In the genomic region with DNA sequence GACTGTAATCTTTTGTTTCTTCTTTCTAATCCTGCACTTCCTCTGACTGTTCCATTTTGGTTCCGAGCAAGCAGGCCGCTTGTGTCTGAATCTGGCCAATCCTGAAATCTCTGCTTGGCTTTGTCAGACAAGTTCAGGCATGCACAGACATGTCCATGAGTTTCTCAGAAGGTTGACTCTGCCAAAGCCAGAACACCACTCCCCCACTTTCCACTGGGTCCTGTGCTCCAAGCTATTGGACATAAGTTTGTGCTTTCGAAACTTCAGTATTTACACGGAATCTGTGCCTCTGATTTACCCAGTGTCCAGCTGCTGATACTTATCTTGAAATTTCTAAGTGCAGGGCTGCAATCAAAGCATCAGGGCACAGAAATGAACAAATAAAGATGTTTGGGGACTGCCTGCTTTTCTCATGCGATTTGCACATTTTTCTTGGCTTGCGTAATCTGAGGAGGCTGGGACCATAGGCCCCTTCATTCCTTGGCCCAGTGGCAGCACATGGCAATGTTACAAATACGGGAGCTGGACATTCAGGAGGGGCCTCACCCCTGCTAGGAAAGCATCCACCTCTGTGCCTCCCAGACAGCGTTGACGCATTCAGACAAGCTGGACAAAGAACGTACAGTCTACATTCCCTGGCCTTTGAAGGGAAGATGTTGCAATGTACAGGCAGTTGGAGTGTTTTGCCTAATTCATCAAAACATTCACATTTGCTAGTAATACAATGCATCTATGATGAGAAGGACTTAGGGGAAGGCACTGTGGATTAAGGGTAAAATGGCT, we compare ENCODE assay signal across 1 cellular context.
TF ChIP-seq lines count a peak whose summit lies in the region.

No MANE protein-coding gene starts in this region.

TF ChIP-seq in HepG2, 621 proteins besides CTCF, POLR2A, EP300 and RAD21 (continued from another document and continues in another):
- TF ChIP-seq ZNF18 (CRISPR knock-in tag; IDR thresholded peaks at IDR 0.05; ENCODE audit: insufficient replicate concordance) (peak; percentile 45), ZNF512B (CRISPR knock-in tag; IDR thresholded peaks at IDR 0.05; ENCODE audit: borderline replicate concordance) (no peak), ZNF674 (CRISPR knock-in tag; IDR thresholded peaks at IDR 0.05; ENCODE audit: low read depth) (no peak), SMC3 (IDR thresholded peaks at IDR 0.05; ENCODE audit: low read length) (peak; percentile 28), SMAD9 (CRISPR knock-in tag; IDR thresholded peaks at IDR 0.05) (0 out of 2 replicates have a peak, but pooled peaks have one; percentile 21), ZNF879 (CRISPR knock-in tag; IDR thresholded peaks at IDR 0.05) (no peak), SOX5 (CRISPR knock-in tag; IDR thresholded peaks at IDR 0.05; ENCODE audit: borderline replicate concordance) (peak; percentile 83; the same call in 1 of the 2 replicates), GABPB1 (CRISPR knock-in tag; IDR thresholded peaks at IDR 0.05) (peak; percentile 35; the same call in 1 of the 2 replicates), ZMAT3 (CRISPR knock-in tag; conservative IDR thresholded peaks at IDR 0.05) (no peak), GTF3A (CRISPR knock-in tag; conservative IDR thresholded peaks at IDR 0.05) (no peak), ZNF263 (CRISPR knock-in tag; IDR thresholded peaks at IDR 0.05) (no peak), ZNF12 (CRISPR knock-in tag; IDR thresholded peaks at IDR 0.05) (peak; percentile 87), ARNTL (CRISPR knock-in tag; IDR thresholded peaks at IDR 0.05) (0 out of 2 replicates have a peak, but pooled peaks have one; percentile 39), ZZZ3 (CRISPR knock-in tag; IDR thresholded peaks at IDR 0.05; ENCODE audit: borderline replicate concordance) (no peak), KIAA2018 (CRISPR knock-in tag; IDR thresholded peaks at IDR 0.05; ENCODE audit: borderline replicate concordance) (no peak), FOXC1 (CRISPR knock-in tag; IDR thresholded peaks at IDR 0.05; ENCODE audit: borderline replicate concordance) (no peak), NFRKB (IDR thresholded peaks at IDR 0.05) (no peak), RCOR2 (CRISPR knock-in tag; IDR thresholded peaks at IDR 0.05) (peak; percentile 91), ZNF704 (CRISPR knock-in tag; IDR thresholded peaks at IDR 0.05; ENCODE audit: borderline replicate concordance) (no peak), BCLAF1 (IDR thresholded peaks at IDR 0.05) (no peak), MEIS2 (CRISPR knock-in tag; IDR thresholded peaks at IDR 0.05) (peak; percentile 63; the same call in 1 of the 2 replicates), ZNF644 (CRISPR knock-in tag; IDR thresholded peaks at IDR 0.05; ENCODE audit: low read depth) (no peak; the same call in 1 of the 2 replicates), MYPOP (CRISPR knock-in tag; IDR thresholded peaks at IDR 0.05) (peak; percentile 76; the same call in 1 of the 2 replicates)
- TF ChIP-seq, protein P1, sequence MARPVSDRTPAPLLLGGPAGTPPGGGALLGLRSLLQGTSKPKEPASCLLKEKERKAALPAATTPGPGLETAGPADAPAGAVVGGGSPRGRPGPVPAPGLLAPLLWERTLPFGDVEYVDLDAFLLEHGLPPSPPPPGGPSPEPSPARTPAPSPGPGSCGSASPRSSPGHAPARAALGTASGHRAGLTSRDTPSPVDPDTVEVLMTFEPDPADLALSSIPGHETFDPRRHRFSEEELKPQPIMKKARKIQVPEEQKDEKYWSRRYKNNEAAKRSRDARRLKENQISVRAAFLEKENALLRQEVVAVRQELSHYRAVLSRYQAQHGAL (CRISPR knock-in tag; IDR thresholded peaks at IDR 0.05; ENCODE audit: not compliant biosample characterization), result no peak
- TF ChIP-seq, protein P2, sequence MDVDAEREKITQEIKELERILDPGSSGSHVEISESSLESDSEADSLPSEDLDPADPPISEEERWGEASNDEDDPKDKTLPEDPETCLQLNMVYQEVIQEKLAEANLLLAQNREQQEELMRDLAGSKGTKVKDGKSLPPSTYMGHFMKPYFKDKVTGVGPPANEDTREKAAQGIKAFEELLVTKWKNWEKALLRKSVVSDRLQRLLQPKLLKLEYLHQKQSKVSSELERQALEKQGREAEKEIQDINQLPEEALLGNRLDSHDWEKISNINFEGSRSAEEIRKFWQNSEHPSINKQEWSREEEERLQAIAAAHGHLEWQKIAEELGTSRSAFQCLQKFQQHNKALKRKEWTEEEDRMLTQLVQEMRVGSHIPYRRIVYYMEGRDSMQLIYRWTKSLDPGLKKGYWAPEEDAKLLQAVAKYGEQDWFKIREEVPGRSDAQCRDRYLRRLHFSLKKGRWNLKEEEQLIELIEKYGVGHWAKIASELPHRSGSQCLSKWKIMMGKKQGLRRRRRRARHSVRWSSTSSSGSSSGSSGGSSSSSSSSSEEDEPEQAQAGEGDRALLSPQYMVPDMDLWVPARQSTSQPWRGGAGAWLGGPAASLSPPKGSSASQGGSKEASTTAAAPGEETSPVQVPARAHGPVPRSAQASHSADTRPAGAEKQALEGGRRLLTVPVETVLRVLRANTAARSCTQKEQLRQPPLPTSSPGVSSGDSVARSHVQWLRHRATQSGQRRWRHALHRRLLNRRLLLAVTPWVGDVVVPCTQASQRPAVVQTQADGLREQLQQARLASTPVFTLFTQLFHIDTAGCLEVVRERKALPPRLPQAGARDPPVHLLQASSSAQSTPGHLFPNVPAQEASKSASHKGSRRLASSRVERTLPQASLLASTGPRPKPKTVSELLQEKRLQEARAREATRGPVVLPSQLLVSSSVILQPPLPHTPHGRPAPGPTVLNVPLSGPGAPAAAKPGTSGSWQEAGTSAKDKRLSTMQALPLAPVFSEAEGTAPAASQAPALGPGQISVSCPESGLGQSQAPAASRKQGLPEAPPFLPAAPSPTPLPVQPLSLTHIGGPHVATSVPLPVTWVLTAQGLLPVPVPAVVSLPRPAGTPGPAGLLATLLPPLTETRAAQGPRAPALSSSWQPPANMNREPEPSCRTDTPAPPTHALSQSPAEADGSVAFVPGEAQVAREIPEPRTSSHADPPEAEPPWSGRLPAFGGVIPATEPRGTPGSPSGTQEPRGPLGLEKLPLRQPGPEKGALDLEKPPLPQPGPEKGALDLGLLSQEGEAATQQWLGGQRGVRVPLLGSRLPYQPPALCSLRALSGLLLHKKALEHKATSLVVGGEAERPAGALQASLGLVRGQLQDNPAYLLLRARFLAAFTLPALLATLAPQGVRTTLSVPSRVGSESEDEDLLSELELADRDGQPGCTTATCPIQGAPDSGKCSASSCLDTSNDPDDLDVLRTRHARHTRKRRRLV (CRISPR knock-in tag; IDR thresholded peaks at IDR 0.05), result no peak
